In genomic region chr19:35607170-35607569, GRCh38 we compare ENCODE assay signal across 8 cellular contexts. TPM values are rescaled to one million over a fixed set of nuclear protein-coding genes. Genes with fewer than 3 reads are reported as not detected.
"Had no signal": no experiment of that assay in that cellular context is flagged by ENCODE, and none has a peak within 500 bp of the region (broad histone marks: within the 10 kb centered on the region; RNA-seq: fewer than 3 reads in every experiment).

No MANE protein-coding gene starts in this region.

RNA-seq across cellular contexts. Expression of gene PMIS2, which starts 21.2 kb away (rescaled TPM):
- total RNA-seq: M059J; PC-9; Right ventricle myocardium inferior; RPMI7951; SJCRH30; SK-MEL-5; T-cell; T-helper 1 cell treated with Interleukin-12 subunit alpha and Interleukin-12 subunit beta and Interleukin-4 antibody, amounts not matched to agents 30 ng/mL and 1 ng/mL, for 36 hours had no signal

RNA-seq across cellular contexts. Expression of gene ETV2, which starts 34.4 kb away (rescaled TPM):
- total RNA-seq: T-helper 1 cell treated with Interleukin-12 subunit alpha and Interleukin-12 subunit beta and Interleukin-4 antibody, amounts not matched to agents 30 ng/mL and 1 ng/mL, for 36 hours had no signal
